ENCODE assay signal across 12 cellular contexts in the genomic region with DNA sequence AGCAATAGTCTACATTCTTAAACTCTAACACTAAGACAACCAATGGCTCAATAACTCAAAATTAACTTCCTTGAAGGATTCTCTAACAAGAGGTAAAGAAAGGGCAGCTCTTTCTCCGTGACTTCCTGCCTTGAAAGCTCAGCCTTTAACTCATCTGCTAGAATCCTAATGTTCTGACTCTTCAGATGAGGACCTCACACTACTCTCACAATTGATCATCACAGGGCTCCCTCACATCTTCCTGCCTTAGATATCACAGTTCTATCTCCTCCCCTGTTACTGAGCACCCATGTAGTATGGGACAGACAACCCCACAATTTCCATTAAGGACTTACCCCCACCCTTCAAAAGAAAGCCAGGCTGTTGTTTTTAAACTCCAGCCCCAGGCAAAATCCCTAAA. TPM values are rescaled to one million over a fixed set of nuclear protein-coding genes. Genes with fewer than 3 reads are reported as not detected.
DNase-seq lines count a peak whose midpoint lies in the region; ATAC-seq and TF ChIP-seq lines count a peak whose summit lies in the region.
"Had no signal": no experiment of that assay in that cellular context is flagged by ENCODE, and none has a peak within 500 bp of the region (broad histone marks: within the 10 kb centered on the region; RNA-seq: fewer than 3 reads in every experiment).

No MANE protein-coding gene starts in this region.

- H4K8ac ChIP-seq in mesendoderm (ENCODE audit: low read depth, low read length), result no peak overlapping the region

- no peak overlapping the region for H2BK120ac ChIP-seq in mesendoderm (ENCODE audit: low read depth, low read length)

- H3K9ac ChIP-seq in mammary epithelial cell (ENCODE audit: insufficient read depth, low read length), result no peak overlapping the region
- H3K9ac ChIP-seq in GM23248, result no peak overlapping the region
- H3K9ac ChIP-seq in mesendoderm (ENCODE audit: low read length), result no peak overlapping the region

- H3F3A ChIP-seq in GM23248 (ENCODE audit: insufficient read depth), result peaks cover 88% of the 10 kb centered on the region

- peaks cover 15% of the 10 kb centered on the region for H3K79me1 ChIP-seq in mesendoderm (ENCODE audit: low read length)

- H3K4me3 Mint-ChIP-seq in MCF 10A (ENCODE audit: unreplicated experiment), result no peak overlapping the region
- H3K4me3 Mint-ChIP-seq in activated T-helper 1 cell treated with anti-CD3 and anti-CD28 coated beads, Interleukin-12 subunit alpha, Interleukin-12 subunit beta, Interleukin-2, Interleukin-4 antibody, amounts not matched to agents 30 ng/mL and 10 ng/mL and 1 ng/mL, durations not matched to agents 14 hours and 24 hours and 36 hours, result no peak overlapping the region
- no peak overlapping the region for H3K4me3 Mint-ChIP-seq in stimulated activated naive B cell treated with anti-CD40 and anti-IgM and Interleukin-4, amounts not matched to agents 10 μg/mL and 1 μg/mL and 100 μg/mL, for 72 hours
- H3K4me3 Mint-ChIP-seq: type B pancreatic cell had no signal

- no peak overlapping the region for H3K4ac ChIP-seq in mesendoderm (ENCODE audit: low read depth, low read length)

- WGBS in mammary epithelial cell (ENCODE audit: low coverage, missing lambda C conversion rate), result no CpG with 5 or more reads among the region's 1 CpG
- 61 to 70% methylated on average over 1 of the region's 1 CpG for WGBS in GM23248 (ENCODE audit: low coverage in 1 of 2, low lambda C conversion rate in 2 of 2, missing lambda C conversion rate in 2 of 2), 2 experiments
- no CpG with 5 or more reads among the region's 1 CpG for WGBS in mesendoderm (ENCODE audit: extremely low coverage, insufficient coverage, low lambda C conversion rate)

- no peak overlapping the region for H2AK5ac ChIP-seq in mesendoderm (ENCODE audit: low read length)

- peaks cover 31% of the 10 kb centered on the region for H3K4me1 Mint-ChIP-seq in MCF 10A (ENCODE audit: insufficient read depth, unreplicated experiment)
- peaks cover 18% of the 10 kb centered on the region for H3K4me1 Mint-ChIP-seq in activated T-helper 1 cell treated with anti-CD3 and anti-CD28 coated beads, Interleukin-12 subunit alpha, Interleukin-12 subunit beta, Interleukin-2, Interleukin-4 antibody, amounts not matched to agents 30 ng/mL and 10 ng/mL and 1 ng/mL, durations not matched to agents 14 hours and 24 hours and 36 hours (ENCODE audit: low read depth)
- peaks cover 25 to 53% of the 10 kb centered on the region in 2 donors for H3K4me1 Mint-ChIP-seq in stimulated activated naive B cell treated with anti-CD40 and anti-IgM and Interleukin-4, amounts not matched to agents 10 μg/mL and 1 μg/mL and 100 μg/mL, for 72 hours

- CTCF ChIA-PET in MCF 10A (lab: Yijun Ruan, JAX) (interaction anchor here (0.6 kb wide), 1 partner anchor 83 kb away, joined by 3 read pairs; no protein-coding TSS in a partner anchor), mammary epithelial cell (lab: Charles Lee; ENCODE audit: low non-redundant PET) (no interaction called here)

- H3K56ac ChIP-seq in mesendoderm (ENCODE audit: low read length), result no peak overlapping the region

- no peak overlapping the region for H3K23ac ChIP-seq in mesendoderm (ENCODE audit: low read length)

- H3K36me3 ChIP-seq in mammary epithelial cell (ENCODE audit: insufficient read depth, low read length), result no peaks in the 10 kb centered on the region
- peaks cover 14% of the 10 kb centered on the region for H3K36me3 ChIP-seq in GM23248 (ENCODE audit: low read depth)
- no peaks in the 10 kb centered on the region for H3K36me3 ChIP-seq in mesendoderm (ENCODE audit: control insufficient read depth, insufficient read depth, low read length)
- H3K36me3 ChIP-seq: cardiac muscle cell, right atrium auricular region had no signal

- H2BK15ac ChIP-seq in mesendoderm (replicated peaks; ENCODE audit: low read depth), result no peak overlapping the region

- H3K27me3 ChIP-seq in mammary epithelial cell (ENCODE audit: insufficient read depth, low read length) (no peaks in the 10 kb centered on the region), GM23248 (replicated peaks; ENCODE audit: insufficient read depth) (no peaks in the 10 kb centered on the region), mesendoderm (ENCODE audit: insufficient read depth, low read length, poor library complexity) (no peaks in the 10 kb centered on the region)
- H3K27me3 ChIP-seq: cardiac muscle cell, right atrium auricular region had no signal

- no peaks in the 10 kb centered on the region for H3K9me3 Mint-ChIP-seq in MCF 10A (ENCODE audit: unreplicated experiment)
- no peaks in the 10 kb centered on the region for H3K9me3 Mint-ChIP-seq in activated T-helper 1 cell treated with anti-CD3 and anti-CD28 coated beads, Interleukin-12 subunit alpha, Interleukin-12 subunit beta, Interleukin-2, Interleukin-4 antibody, amounts not matched to agents 30 ng/mL and 10 ng/mL and 1 ng/mL, durations not matched to agents 14 hours and 24 hours and 36 hours
- no peaks in the 10 kb centered on the region for H3K9me3 Mint-ChIP-seq in stimulated activated naive B cell treated with anti-CD40 and anti-IgM and Interleukin-4, amounts not matched to agents 10 μg/mL and 1 μg/mL and 100 μg/mL, for 72 hours
- H3K9me3 Mint-ChIP-seq: type B pancreatic cell had no signal

- in situ Hi-C loops in mammary epithelial cell (cut with MboI; ENCODE audit: low sequenced_read_pairs in 2 of 2) (no loop called here), GM23248 (cut with MboI) (no loop called here)

- no peak overlapping the region for H3K4me3 ChIP-seq in mammary epithelial cell (replicated peaks in 1 of 3; ENCODE audit: insufficient read depth in 1 of 3, low read depth in 2 of 3, low read length in 3 of 3)
- H3K4me3 ChIP-seq in GM23248, result no peak overlapping the region
- H3K4me3 ChIP-seq in mesendoderm (ENCODE audit: low read length), result no peak overlapping the region
- H3K4me3 ChIP-seq: cardiac muscle cell, right atrium auricular region had no signal

- H4K20me1 ChIP-seq in mammary epithelial cell (ENCODE audit: insufficient read depth, low read length), result peaks cover 19% of the 10 kb centered on the region
- H4K20me1 ChIP-seq in GM23248 (ENCODE audit: insufficient read depth), result peaks cover 67% of the 10 kb centered on the region

- H3K79me2 ChIP-seq in mammary epithelial cell (ENCODE audit: insufficient read depth, low read length), result peaks cover 100% of the 10 kb centered on the region
- peaks cover 100% of the 10 kb centered on the region for H3K79me2 ChIP-seq in GM23248 (ENCODE audit: insufficient read depth)
- H3K79me2 ChIP-seq in mesendoderm (ENCODE audit: control insufficient read depth, insufficient read depth, low read length), result peaks cover 17% of the 10 kb centered on the region

- H2AFZ ChIP-seq in mammary epithelial cell (ENCODE audit: low read depth, low read length) (no peak overlapping the region), GM23248 (no peak overlapping the region)

- H2BK5ac ChIP-seq in mesendoderm (ENCODE audit: low read length), result no peak overlapping the region

- no peak for TF ChIP-seq CTCF in MCF 10A (IDR thresholded peaks at IDR 0.05; ENCODE audit: unreplicated experiment)
- no peak for TF ChIP-seq CTCF in mammary epithelial cell (conservative IDR thresholded peaks at IDR 0.05 in 1 of 2, IDR thresholded peaks at IDR 0.05 in 1 of 2; ENCODE audit: extremely low read depth in 1 of 2, insufficient read depth in 1 of 2, low read depth in 1 of 2, low read length in 2 of 2)

- intact Hi-C loops in MCF 10A (cut with micrococcal nuclease) (no loop called here), mammary epithelial cell (cut with micrococcal nuclease) (no loop called here)
- intact Hi-C loops in activated T-helper 1 cell treated with anti-CD3 and anti-CD28 coated beads, Interleukin-12 subunit alpha, Interleukin-12 subunit beta, Interleukin-2, Interleukin-4 antibody, amounts not matched to agents 30 ng/mL and 10 ng/mL and 1 ng/mL, durations not matched to agents 14 hours and 24 hours and 36 hours (cut with micrococcal nuclease), result loop anchor here (1.0 kb wide), 1 partner anchor 8 kb away; no protein-coding TSS in a partner anchor

- H3K36me3 Mint-ChIP-seq in MCF 10A (ENCODE audit: insufficient read depth, unreplicated experiment), result peaks cover 13% of the 10 kb centered on the region
- peaks cover 1% of the 10 kb centered on the region for H3K36me3 Mint-ChIP-seq in activated T-helper 1 cell treated with anti-CD3 and anti-CD28 coated beads, Interleukin-12 subunit alpha, Interleukin-12 subunit beta, Interleukin-2, Interleukin-4 antibody, amounts not matched to agents 30 ng/mL and 10 ng/mL and 1 ng/mL, durations not matched to agents 14 hours and 24 hours and 36 hours (ENCODE audit: low read depth)
- H3K36me3 Mint-ChIP-seq in stimulated activated naive B cell treated with anti-CD40 and anti-IgM and Interleukin-4, amounts not matched to agents 10 μg/mL and 1 μg/mL and 100 μg/mL, for 72 hours, result peaks cover 2 to 5% of the 10 kb centered on the region in 2 donors

- H3K4me1 ChIP-seq in mammary epithelial cell (ENCODE audit: insufficient read depth, low read length) (peaks cover 6% of the 10 kb centered on the region), GM23248 (ENCODE audit: insufficient read depth) (peaks cover 94% of the 10 kb centered on the region), mesendoderm (ENCODE audit: control insufficient read depth, low read depth, low read length) (no peaks in the 10 kb centered on the region)

- POLR2A ChIA-PET in MCF 10A (lab: Yijun Ruan, JAX), result interaction anchor here (0.6 kb wide), 1 partner anchor 22 kb away, joined by 3 read pairs; no protein-coding TSS in a partner anchor

- no peaks in the 10 kb centered on the region for H3K27me3 Mint-ChIP-seq in MCF 10A (ENCODE audit: insufficient read depth, unreplicated experiment)
- peaks cover 2% of the 10 kb centered on the region for H3K27me3 Mint-ChIP-seq in activated T-helper 1 cell treated with anti-CD3 and anti-CD28 coated beads, Interleukin-12 subunit alpha, Interleukin-12 subunit beta, Interleukin-2, Interleukin-4 antibody, amounts not matched to agents 30 ng/mL and 10 ng/mL and 1 ng/mL, durations not matched to agents 14 hours and 24 hours and 36 hours (ENCODE audit: insufficient read depth)
- H3K27me3 Mint-ChIP-seq in stimulated activated naive B cell treated with anti-CD40 and anti-IgM and Interleukin-4, amounts not matched to agents 10 μg/mL and 1 μg/mL and 100 μg/mL, for 72 hours, result no peaks in the 10 kb centered on the region
- H3K27me3 Mint-ChIP-seq: type B pancreatic cell had no signal

- peak; percentile 73 to 94 for ATAC-seq in stimulated activated naive B cell treated with anti-CD40 and anti-IgM and Interleukin-4, amounts not matched to agents 10 μg/mL and 1 μg/mL and 100 μg/mL, for 72 hours (replicated peaks)

- BruUV-seq in MCF 10A (replicated peaks; lab: Mats Ljungman, UMichigan) (no TSS peak), mammary epithelial cell (replicated peaks; lab: Mats Ljungman, UMichigan) (no TSS peak)

- DNase-seq in MCF 10A (ENCODE audit: unreplicated experiment) (no peak), mammary epithelial cell (no peak), GM23248 (peak; percentile 34), COLO668 (lab: John Stamatoyannopoulos, UW; ENCODE audit: unreplicated experiment) (no peak), NCI-H187 treated with DMSO at 0.1 percent for 48 hours (lab: John Stamatoyannopoulos, UW) (no peak), mesendoderm (no peak)
- DNase-seq in activated T-helper 1 cell treated with anti-CD3 and anti-CD28 coated beads, Interleukin-12 subunit alpha, Interleukin-12 subunit beta, Interleukin-2, Interleukin-4 antibody, amounts not matched to agents 30 ng/mL and 10 ng/mL and 1 ng/mL, durations not matched to agents 14 hours and 24 hours and 36 hours (ENCODE audit: low spot score), result no peak
- DNase-seq in stimulated activated naive B cell treated with anti-CD40 and anti-IgM and Interleukin-4, amounts not matched to agents 10 μg/mL and 1 μg/mL and 100 μg/mL, for 72 hours, result no peak
- DNase-seq: NCI-H1930 had no signal

- dilution Hi-C loops in mammary epithelial cell (cut with HindIII; ENCODE audit: low sequenced_read_pairs), result no loop called here

- no peaks in the 10 kb centered on the region for H3K9me2 ChIP-seq in GM23248 (ENCODE audit: insufficient read depth)

- H4K5ac ChIP-seq in mesendoderm (ENCODE audit: low read length), result no peak overlapping the region

- no peak overlapping the region for H3K18ac ChIP-seq in mesendoderm (ENCODE audit: low read length)

- no peaks in the 10 kb centered on the region for H3K9me3 ChIP-seq in mammary epithelial cell (replicated peaks; ENCODE audit: insufficient read depth, low read length)
- no peaks in the 10 kb centered on the region for H3K9me3 ChIP-seq in GM23248 (ENCODE audit: low read depth)
- H3K9me3 ChIP-seq: right atrium auricular region had no signal

- H3K4me2 ChIP-seq in mammary epithelial cell (ENCODE audit: insufficient read depth, low read depth, low read length) (no peak overlapping the region), GM23248 (ENCODE audit: unreplicated experiment) (no peak overlapping the region), mesendoderm (ENCODE audit: low read length) (no peak overlapping the region)

- H3K27ac Mint-ChIP-seq in MCF 10A (ENCODE audit: low read depth, unreplicated experiment), result peak overlapping the region; percentile 70
- peak overlapping the region; percentile 30 for H3K27ac Mint-ChIP-seq in activated T-helper 1 cell treated with anti-CD3 and anti-CD28 coated beads, Interleukin-12 subunit alpha, Interleukin-12 subunit beta, Interleukin-2, Interleukin-4 antibody, amounts not matched to agents 30 ng/mL and 10 ng/mL and 1 ng/mL, durations not matched to agents 14 hours and 24 hours and 36 hours
- no peak overlapping the region for H3K27ac Mint-ChIP-seq in stimulated activated naive B cell treated with anti-CD40 and anti-IgM and Interleukin-4, amounts not matched to agents 10 μg/mL and 1 μg/mL and 100 μg/mL, for 72 hours

- H3K27ac ChIP-seq in mammary epithelial cell (ENCODE audit: insufficient read depth, low read depth, low read length), result no peak overlapping the region
- peak overlapping the region; percentile 28 for H3K27ac ChIP-seq in GM23248
- no peak overlapping the region for H3K27ac ChIP-seq in mesendoderm (ENCODE audit: low read depth, low read length)
- H3K27ac ChIP-seq: cardiac muscle cell, right atrium auricular region had no signal

RNA-seq across cellular contexts. Expression of gene SMURF2, which starts 33.5 kb away (rescaled TPM):
- total RNA-seq in MCF 10A (2022) (49.2 and 55.8 TPM in 2 replicates), mammary epithelial cell (10 to 100 TPM; 68.7 to 93.7 TPM)
- polyA plus RNA-seq in mammary epithelial cell (33.2 TPM), GM23248 (2016; fragmentation: Nextera tagmentation; extraction: Ambion mirVana) (50.8 and 54.3 TPM in 2 replicates)
- polyA minus RNA-seq in mammary epithelial cell, result 86.5 TPM
- total RNA-seq in GM23248 (2014; rRNA removed; shearing (Covaris generic)), result 157 and 159 TPM in 2 replicates
- 10.8 and 11.1 TPM in 2 replicates for total RNA-seq in activated T-helper 1 cell treated with anti-CD3 and anti-CD28 coated beads, Interleukin-12 subunit alpha, Interleukin-12 subunit beta, Interleukin-2, Interleukin-4 antibody, amounts not matched to agents 30 ng/mL and 10 ng/mL and 1 ng/mL, durations not matched to agents 14 hours and 24 hours and 36 hours
- 23.1 TPM for polyA plus RNA-seq in mesendoderm (2013, experiment 1 of 2)
- 23.3 TPM for polyA plus RNA-seq in mesendoderm (2013, experiment 2 of 2)
